8 cellular contexts compared by ENCODE assay signal in the genomic region with DNA sequence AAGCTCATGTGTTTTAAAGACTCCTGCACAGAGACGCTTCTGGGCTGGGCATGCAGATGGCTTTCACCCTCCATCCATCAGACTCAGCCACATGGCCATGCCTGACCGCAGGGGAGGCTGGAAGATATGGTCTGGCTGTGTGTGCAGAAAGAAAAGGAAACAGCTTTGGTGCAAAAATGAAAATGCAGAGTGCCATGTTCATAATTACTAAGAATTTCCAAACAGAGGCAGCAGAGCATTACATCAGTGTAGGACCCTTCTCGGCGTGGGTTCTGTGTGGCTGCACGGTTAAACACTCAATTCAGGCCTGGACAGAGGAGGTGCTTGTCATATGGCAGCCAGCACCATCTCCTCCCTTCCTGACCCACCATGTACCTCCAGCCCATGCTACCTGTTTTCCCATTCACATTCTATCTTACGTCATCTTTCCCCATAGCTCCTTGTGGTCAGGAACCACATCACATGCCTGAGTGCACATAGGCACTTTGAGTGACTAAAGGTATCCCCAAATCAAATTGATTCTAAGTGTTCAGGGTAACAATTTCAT.
DNase-seq lines count a peak whose midpoint lies in the region; ATAC-seq and TF ChIP-seq lines count a peak whose summit lies in the region.

No MANE protein-coding gene starts in this region.

- H2BK15ac ChIP-seq in mesendoderm (replicated peaks; ENCODE audit: low read depth) = no peak overlapping the region

- no peaks in the 10 kb centered on the region; the same call in 1 of the 2 replicates for H3K27me3 ChIP-seq in Panc1 (ENCODE audit: control insufficient read depth, insufficient read depth, low read length)
- no peaks in the 10 kb centered on the region for H3K27me3 ChIP-seq in mesendoderm (ENCODE audit: insufficient read depth, low read length, poor library complexity)

- H3K9me3 ChIP-seq in Panc1 (ENCODE audit: control insufficient read depth, insufficient read depth, low read depth, low read length) = no peaks in the 10 kb centered on the region

- H3K79me2 ChIP-seq in mesendoderm (ENCODE audit: control insufficient read depth, insufficient read depth, low read length) = no peaks in the 10 kb centered on the region

- no peak overlapping the region for H2BK5ac ChIP-seq in mesendoderm (ENCODE audit: low read length)

- POLR2A ChIA-PET in Panc1 (lab: Charles Lee) = no interaction called here

- no peaks in the 10 kb centered on the region for H3K4me1 ChIP-seq in Panc1 (ENCODE audit: control insufficient read depth, insufficient read depth, low read length)
- H3K4me1 ChIP-seq in mesendoderm (ENCODE audit: control insufficient read depth, low read depth, low read length) = no peaks in the 10 kb centered on the region

- H3K27ac ChIP-seq in Panc1 (ENCODE audit: low read length) = no peak overlapping the region
- no peak overlapping the region for H3K27ac ChIP-seq in mesendoderm (ENCODE audit: low read depth, low read length)

- DNase-seq in Panc1 (ENCODE audit: low read depth, low spot score) (no peak), mesendoderm (no peak), NCI-H187 treated with DMSO at 0.1 percent for 48 hours (lab: John Stamatoyannopoulos, UW) (no peak), SHP77 treated with DMSO at 0.1 percent for 48 hours (lab: John Stamatoyannopoulos, UW) (no peak), GOT3 (lab: John Stamatoyannopoulos, UW) (no peak), HuH-7.5 (ENCODE audit: low spot score) (no peak)

- ATAC-seq in GM18909 (IDR thresholded peaks at IDR 0.05; ENCODE audit: poor library complexity, unreplicated experiment) (peak; percentile 56), HG02642 (IDR thresholded peaks at IDR 0.05; ENCODE audit: poor library complexity, unreplicated experiment) (peak; percentile 60), Panc1 (0 out of 2 replicates have a peak, but pooled peaks have one; percentile 26)

- WGBS in mesendoderm (ENCODE audit: extremely low coverage, insufficient coverage, low lambda C conversion rate) = no CpG with 5 or more reads among the region's 6 CpGs

- H3K36me3 ChIP-seq in Panc1 (ENCODE audit: control insufficient read depth, insufficient read depth, low read length) (no peaks in the 10 kb centered on the region), mesendoderm (ENCODE audit: control insufficient read depth, insufficient read depth, low read length) (no peaks in the 10 kb centered on the region)

- no peak overlapping the region for H3K56ac ChIP-seq in mesendoderm (ENCODE audit: low read length)

- TF ChIP-seq CTCF in Panc1 (IDR thresholded peaks at IDR 0.05) = no peak

- no peak overlapping the region for H3K18ac ChIP-seq in mesendoderm (ENCODE audit: low read length)

- H3K79me1 ChIP-seq in mesendoderm (ENCODE audit: low read length) = no peaks in the 10 kb centered on the region

- CTCF ChIA-PET in Panc1 (lab: Charles Lee) = no interaction called here

- H3K4me3 ChIP-seq in Panc1 (ENCODE audit: low read depth in 2 of 2, low read length in 2 of 2) = no peak overlapping the region
- H3K4me3 ChIP-seq in mesendoderm (ENCODE audit: low read length) = no peak overlapping the region

- BruUV-seq in Panc1 (replicated peaks; lab: Mats Ljungman, UMichigan) = no TSS peak

- H3K9ac ChIP-seq in mesendoderm (ENCODE audit: low read length) = no peak overlapping the region

- H2AK5ac ChIP-seq in mesendoderm (ENCODE audit: low read length) = peak overlapping the region; percentile 30

- H4K5ac ChIP-seq in mesendoderm (ENCODE audit: low read length) = no peak overlapping the region

- no peak overlapping the region for H3K4me2 ChIP-seq in mesendoderm (ENCODE audit: low read length)

- intact Hi-C loops in Panc1 (cut with micrococcal nuclease; ENCODE audit: unreplicated experiment) = no loop called here

- H3K23ac ChIP-seq in mesendoderm (ENCODE audit: low read length) = no peak overlapping the region

- in situ Hi-C loops in Panc1 (cut with HindIII; ENCODE audit: low pct_unique_long_range_greater_than_20kb, low sequenced_read_pairs) = no loop called here

- H2BK120ac ChIP-seq in mesendoderm (ENCODE audit: low read depth, low read length) = no peak overlapping the region

- H4K8ac ChIP-seq in mesendoderm (ENCODE audit: low read depth, low read length) = no peak overlapping the region

- no peak overlapping the region for H3K4ac ChIP-seq in mesendoderm (ENCODE audit: low read depth, low read length)
